Comparison of ENCODE assay signal across 8 cellular contexts in the genomic region with DNA sequence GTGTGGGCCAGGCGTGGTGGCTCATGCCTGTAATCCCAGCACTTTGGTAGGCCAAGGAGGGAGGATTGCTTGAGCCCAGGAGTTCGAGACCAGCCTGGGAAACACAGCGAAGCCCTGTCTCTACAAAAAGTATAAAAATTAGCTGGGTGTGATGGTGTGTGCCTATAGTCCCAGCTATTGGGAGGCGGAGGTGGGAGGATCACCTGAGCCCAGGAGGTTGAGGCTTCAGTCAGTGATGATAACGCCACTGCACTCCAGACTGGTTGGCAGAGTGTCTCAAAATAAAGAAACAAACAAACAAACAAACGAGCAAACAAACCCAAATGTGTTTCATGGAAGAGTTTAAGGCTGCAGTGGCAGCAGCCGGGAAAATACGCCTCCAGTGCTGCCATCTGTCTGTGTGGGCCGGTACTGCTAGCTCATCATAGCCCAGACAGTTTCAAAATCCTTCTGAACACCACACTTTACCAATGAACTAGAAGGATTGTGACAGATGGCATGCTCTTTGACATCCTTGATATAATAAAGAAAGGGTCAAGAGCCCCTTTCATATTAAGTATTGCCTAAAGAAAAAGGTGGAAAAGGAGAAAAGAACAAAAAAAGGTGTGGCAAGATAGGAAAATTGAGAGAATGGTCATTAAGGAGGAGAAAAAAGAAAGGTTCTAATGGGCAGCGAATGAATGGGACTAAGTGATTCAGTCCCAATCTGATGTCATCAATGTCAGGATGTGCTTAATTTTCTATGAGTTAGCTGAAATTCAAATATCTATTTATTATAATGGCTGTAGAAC.
A peak's percentile ranks its signal among the peaks of the same experiment; 100 is the strongest.
DNase-seq lines count a peak whose midpoint lies in the region; ATAC-seq and TF ChIP-seq lines count a peak whose summit lies in the region.

No MANE protein-coding gene starts in this region.

- no peaks in the 10 kb centered on the region for H3K4me1 ChIP-seq in GM23338 (ENCODE audit: insufficient read depth)

- H3K4me2 ChIP-seq in GM23338, result no peak overlapping the region

- H3K79me2 ChIP-seq in GM23338 (replicated peaks; ENCODE audit: insufficient read depth), result no peaks in the 10 kb centered on the region

- intact Hi-C loops in dorsolateral prefrontal cortex (cut with DNase I), result loop anchor here in 1 of 2 donors (5.0 kb wide), 1 partner anchor 36 kb away; no protein-coding TSS in a partner anchor

- peak overlapping the region; percentile 16; the same call in 1 of the 2 replicates for H2AFZ ChIP-seq in GM23338

- no peaks in the 10 kb centered on the region for H3K4me1 Mint-ChIP-seq in GM23338

- DNase-seq in GM23338 (ENCODE audit: low spot score) (peak; percentile 50), LNCaP clone FGC (ENCODE audit: low read depth) (no peak), dorsolateral prefrontal cortex (peak in 8 of 10 donors; percentile 15 to 72 (median 58)), midbrain (lab: John Stamatoyannopoulos, UW) (peak; percentile 63), NCI-H1694 treated with DMSO at 0.1 percent for 48 hours (lab: John Stamatoyannopoulos, UW) (no peak)
- DNase-seq in activated CD4-positive, alpha-beta T cell treated with anti-CD3 and anti-CD28 coated beads for 48 hours, result peak; percentile 66
- peak; percentile 14 to 35 for DNase-seq in stimulated activated CD8-positive, alpha-beta memory T cell treated with anti-CD3 and anti-CD28 coated beads, Interleukin-4, amount 100 ng/mL, for 4 hours (ENCODE audit: low read depth in 2 of 2, low spot score in 1 of 2)

- H3K4me3 Mint-ChIP-seq in GM23338, result no peak overlapping the region

- H3K9me3 Mint-ChIP-seq in GM23338, result no peaks in the 10 kb centered on the region

- H3K9me2 ChIP-seq in GM23338 (ENCODE audit: insufficient read depth), result no peaks in the 10 kb centered on the region

- no peaks in the 10 kb centered on the region for H3K36me3 Mint-ChIP-seq in GM23338 (ENCODE audit: low read depth)

- peak; percentile 75 for ATAC-seq in GM23338

- H3F3A ChIP-seq in GM23338 (replicated peaks; ENCODE audit: low read depth), result no peaks in the 10 kb centered on the region

- no peaks in the 10 kb centered on the region for H4K20me1 ChIP-seq in GM23338 (replicated peaks; ENCODE audit: insufficient read depth)

- no peaks in the 10 kb centered on the region for H3K27me3 Mint-ChIP-seq in GM23338 (ENCODE audit: insufficient read depth, low read depth, poor library complexity)

- H3K4me3 ChIP-seq in GM23338 (no peak overlapping the region), LNCaP clone FGC (ENCODE audit: low read depth, low read length) (no peak overlapping the region), dorsolateral prefrontal cortex (no peak overlapping the region)

- H3K27ac ChIP-seq in GM23338 (ENCODE audit: low read depth) (no peak overlapping the region), dorsolateral prefrontal cortex (no peak overlapping the region)

- no peaks in the 10 kb centered on the region for H3K36me3 ChIP-seq in GM23338 (ENCODE audit: insufficient read depth)

- no peaks in the 10 kb centered on the region for H3K27me3 ChIP-seq in GM23338 (ENCODE audit: insufficient read depth)
- H3K27me3 ChIP-seq in dorsolateral prefrontal cortex, result no peaks in the 10 kb centered on the region

- TF ChIP-seq CTCF in GM12873 (IDR thresholded peaks at IDR 0.05; ENCODE audit: insufficient read depth, low read depth, low read length, missing control alignments), result peak; percentile 97
- TF ChIP-seq CTCF in GM23338 (conservative IDR thresholded peaks at IDR 0.05; ENCODE audit: low read depth in 2 of 2), result peak; percentile 77 to 93
- TF ChIP-seq CTCF in LNCaP clone FGC (IDR thresholded peaks at IDR 0.05; ENCODE audit: control insufficient read depth, extremely low read depth, insufficient read depth), result peak; percentile 91
- TF ChIP-seq CTCF in dorsolateral prefrontal cortex (IDR thresholded peaks at IDR 0.05 in 54 of 56, conservative IDR thresholded peaks at IDR 0.05 in 2 of 56; ENCODE audit: low read depth in 1 of 56, partially characterized antibody in 56 of 56), result peak; percentile 69 to 94 (median 89)

- H3K27ac Mint-ChIP-seq in GM23338, result no peak overlapping the region

TF ChIP-seq in GM23338, 12 proteins besides CTCF, POLR2A, EP300 and RAD21:
- TF ChIP-seq REST (IDR thresholded peaks at IDR 0.05; ENCODE audit: unreplicated experiment), result no peak
- TF ChIP-seq, protein P1, sequence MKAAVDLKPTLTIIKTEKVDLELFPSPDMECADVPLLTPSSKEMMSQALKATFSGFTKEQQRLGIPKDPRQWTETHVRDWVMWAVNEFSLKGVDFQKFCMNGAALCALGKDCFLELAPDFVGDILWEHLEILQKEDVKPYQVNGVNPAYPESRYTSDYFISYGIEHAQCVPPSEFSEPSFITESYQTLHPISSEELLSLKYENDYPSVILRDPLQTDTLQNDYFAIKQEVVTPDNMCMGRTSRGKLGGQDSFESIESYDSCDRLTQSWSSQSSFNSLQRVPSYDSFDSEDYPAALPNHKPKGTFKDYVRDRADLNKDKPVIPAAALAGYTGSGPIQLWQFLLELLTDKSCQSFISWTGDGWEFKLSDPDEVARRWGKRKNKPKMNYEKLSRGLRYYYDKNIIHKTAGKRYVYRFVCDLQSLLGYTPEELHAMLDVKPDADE (IDR thresholded peaks at IDR 0.05), result no peak
- TF ChIP-seq STAT1 (IDR thresholded peaks at IDR 0.05; ENCODE audit: unreplicated experiment), result no peak
- TF ChIP-seq ZNF331 (CRISPR knock-in tag; IDR thresholded peaks at IDR 0.05; ENCODE audit: low read depth), result no peak
- no peak for TF ChIP-seq JUNB (IDR thresholded peaks at IDR 0.05; ENCODE audit: unreplicated experiment)

Comparison
In these comparisons a context has a peak if more than half of its experiments do, and no peak if none do; other contexts are left out.
1. DNase-seq: peak in GM23338 (single experiment), activated CD4-positive, alpha-beta T cell treated with anti-CD3 and anti-CD28 coated beads for 48 hours (single experiment), dorsolateral prefrontal cortex (8 of 10), midbrain (single experiment) and stimulated activated CD8-positive, alpha-beta memory T cell treated with anti-CD3 and anti-CD28 coated beads, Interleukin-4, amount 100 ng/mL, for 4 hours (2 of 2); none in LNCaP clone FGC (single experiment) and NCI-H1694 treated with DMSO at 0.1 percent for 48 hours (single experiment).
2. Peak in every context shown above with its lines, with median percentiles within 50 percentile points of each other: CTCF ChIP-seq.